Comparison of ENCODE assay signal across 1 cellular context in genomic region chr14:21209185-21209584, GRCh38.
TF ChIP-seq lines count a peak whose summit lies in the region.

No MANE protein-coding gene starts in this region.

TF ChIP-seq in H1, 55 proteins besides CTCF, POLR2A, EP300 and RAD21:
- TF ChIP-seq CBX8 (IDR thresholded peaks at IDR 0.05; ENCODE audit: borderline replicate concordance, low read depth, low read length) (no peak), POLR2AphosphoS5 (IDR thresholded peaks at IDR 0.05; ENCODE audit: low read depth, low read length) (0 out of 2 replicates have a peak, but pooled peaks have one; percentile 7), CHD7 (IDR thresholded peaks at IDR 0.05; ENCODE audit: insufficient replicate concordance, low read length) (no peak)
